In the genomic region with DNA sequence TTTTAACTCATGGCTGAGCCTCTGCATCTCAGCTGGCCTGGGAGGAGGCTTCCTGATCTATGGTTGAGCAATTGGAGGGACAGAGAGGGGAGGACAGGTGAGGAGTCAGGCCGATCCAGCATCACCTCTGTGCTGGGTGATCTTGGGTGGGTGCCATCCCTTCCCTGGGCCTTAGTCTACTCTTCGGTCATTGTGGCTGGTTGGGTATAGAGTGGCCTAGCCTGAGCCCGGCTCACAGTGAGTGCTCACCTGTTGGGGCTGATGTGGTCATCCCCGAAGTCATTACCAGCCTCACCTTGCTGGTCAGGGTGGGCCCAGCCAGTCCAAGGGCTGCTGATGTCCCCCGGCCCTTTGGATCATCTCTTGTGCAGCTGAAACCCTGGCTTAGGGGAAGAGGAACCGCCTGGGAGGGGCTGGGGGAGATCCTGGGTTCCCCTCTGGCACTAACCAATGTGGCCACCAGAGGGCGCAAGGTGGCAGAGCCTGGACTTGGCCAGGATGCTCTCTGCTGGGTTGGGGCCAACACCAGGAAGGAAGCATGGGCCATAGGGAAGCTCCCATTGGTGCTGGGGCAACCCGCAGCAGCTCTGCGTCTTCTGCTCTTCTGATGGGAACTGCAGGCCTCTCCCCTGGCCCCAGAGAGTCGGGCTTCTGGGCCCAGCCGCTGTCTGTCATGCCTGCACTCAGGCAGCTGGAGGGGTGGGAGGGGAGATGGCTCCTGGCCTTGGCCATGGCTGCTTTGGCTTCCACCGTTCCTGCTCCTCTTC, we compare ENCODE assay signal across 8 cellular contexts. TPM values are rescaled to one million over a fixed set of nuclear protein-coding genes. Genes with fewer than 3 reads are reported as not detected.
DNase-seq lines count a peak whose midpoint lies in the region; ATAC-seq and TF ChIP-seq lines count a peak whose summit lies in the region.

No MANE protein-coding gene starts in this region.

- TF ChIP-seq CTCF in GM12874 (IDR thresholded peaks at IDR 0.05; ENCODE audit: insufficient read depth, low read depth, low read length), result peak; percentile 97
- peak; percentile 88 for TF ChIP-seq CTCF in OCI-LY7 (conservative IDR thresholded peaks at IDR 0.05; ENCODE audit: low read length)
- TF ChIP-seq CTCF in mucosa of descending colon (IDR thresholded peaks at IDR 0.05), result peak; percentile 91

- H3K4me2 ChIP-seq in OCI-LY7 (ENCODE audit: low read length), result no peak overlapping the region

- H3K4me3 ChIP-seq in OCI-LY7 (ENCODE audit: low read depth, low read length, poor library complexity, severe bottlenecking) (no peak overlapping the region), mucosa of descending colon (no peak overlapping the region)

- peak; percentile 67 for DNase-seq in HT1080 (ENCODE audit: low read depth)
- DNase-seq in OCI-LY7 (ENCODE audit: low spot score), result peak; percentile 86
- DNase-seq in activated CD8-positive, alpha-beta memory T cell treated with anti-CD3 and anti-CD28 coated beads, Interleukin-2, amount 50 U/mL, for 1 hour (ENCODE audit: extremely low read depth), result peak; percentile 49
- DNase-seq in epidermal melanocyte (ENCODE audit: insufficient read length, low spot score), result peak; percentile 90
- DNase-seq in mucosa of descending colon, result peak; percentile 86 to 92 (median 91)
- peak; percentile 64 to 76 for DNase-seq in stimulated activated CD8-positive, alpha-beta memory T cell treated with anti-CD3 and anti-CD28 coated beads, Interleukin-7, amount 100 ng/mL, for 1 hour (ENCODE audit: low read depth in 2 of 2)

- intact Hi-C loops in OCI-LY7 (cut with micrococcal nuclease; ENCODE audit: unreplicated experiment) (loop anchor here (2.0 kb wide), 1 partner anchor 114 kb away; a partner anchor contains a TSS), mucosa of descending colon (cut with DNase I, micrococcal nuclease) (no loop called here)

- no peaks in the 10 kb centered on the region for H3K9me2 ChIP-seq in OCI-LY7 (ENCODE audit: insufficient read depth, low read length)

- CTCF ChIA-PET in OCI-LY7 (lab: Charles Lee; ENCODE audit: unreplicated experiment), result interaction anchor here (0.6 to 1.0 kb wide), 5 partner anchors 12 to 97 kb away, joined by 3 to 6 read pairs (median 3); no protein-coding TSS in a partner anchor

- H3K9me3 ChIP-seq in OCI-LY7 (ENCODE audit: low read length) (no peaks in the 10 kb centered on the region), mucosa of descending colon (no peaks in the 10 kb centered on the region)

- H4K20me1 ChIP-seq in OCI-LY7 (ENCODE audit: insufficient read depth, low read length), result no peaks in the 10 kb centered on the region

- H3K4me1 ChIP-seq in OCI-LY7 (ENCODE audit: insufficient read depth, low read length, poor library complexity, severe bottlenecking) (peaks cover 3% of the 10 kb centered on the region), mucosa of descending colon (ENCODE audit: low read depth) (no peaks in the 10 kb centered on the region)

- no peak overlapping the region for H3K27ac ChIP-seq in OCI-LY7 (ENCODE audit: low read depth, low read length, poor library complexity, severe bottlenecking)

- H3K79me2 ChIP-seq in OCI-LY7 (ENCODE audit: insufficient read depth, low read depth, low read length), result no peaks in the 10 kb centered on the region

- no TSS peak for BruUV-seq in OCI-LY7 (replicated peaks; lab: Mats Ljungman, UMichigan)

- peak overlapping the region; percentile 85 for H2AFZ ChIP-seq in OCI-LY7 (ENCODE audit: low read length)

- peak; percentile 100 for ATAC-seq in mucosa of descending colon
- no peak for ATAC-seq in GM18511 (IDR thresholded peaks at IDR 0.05; ENCODE audit: unreplicated experiment)

- H3K36me3 ChIP-seq in OCI-LY7 (ENCODE audit: insufficient read depth, low read length) (no peaks in the 10 kb centered on the region), mucosa of descending colon (ENCODE audit: low read depth) (no peaks in the 10 kb centered on the region)

- POLR2A ChIA-PET in OCI-LY7 (lab: Charles Lee), result interaction anchor here (1.0 kb wide), 1 partner anchor 113 kb away, joined by 3 read pairs; no protein-coding TSS in a partner anchor

RNA-seq across cellular contexts. Expression of a gene that starts 17.3 kb away (rescaled TPM):
- 37.1 and 39.8 TPM in 2 replicates for total RNA-seq in HT1080 (2014; rRNA removed; shearing (Covaris generic))
- 32.2 and 38.0 TPM in 2 replicates for polyA plus RNA-seq in HT1080 (2015; cell fraction: cytosol; rRNA removed)
- polyA plus RNA-seq in HT1080 (2015; cell fraction: nucleus; rRNA removed), result 104 and 112 TPM in 2 replicates
- total RNA-seq in OCI-LY7 (2014; rRNA removed; shearing (Covaris generic)), result 84.4 and 94.3 TPM in 2 replicates
- total RNA-seq in OCI-LY7 (2022) (93.1 and 94.1 TPM in 2 replicates), mucosa of descending colon (10 to 100 TPM; 17.1 to 26.1 (median 19.4) TPM)

RNA-seq across cellular contexts. Expression of a gene that starts 17.9 kb away (rescaled TPM):
- total RNA-seq in HT1080 (2014; rRNA removed; shearing (Covaris generic)), result 60.9 and 65.5 TPM in 2 replicates
- polyA plus RNA-seq in HT1080 (2015; cell fraction: cytosol; rRNA removed), result 107 TPM in 2 replicates
- polyA plus RNA-seq in HT1080 (2015; cell fraction: nucleus; rRNA removed), result 98.3 and 104 TPM in 2 replicates
- total RNA-seq in OCI-LY7 (2014; rRNA removed; shearing (Covaris generic)), result 3.0 and 3.5 TPM in 2 replicates
- total RNA-seq in OCI-LY7 (2022) (2.7 and 3.1 TPM in 2 replicates), mucosa of descending colon (10 to 100 TPM in 2 of 3 donors, 1 to 10 TPM in 1; 4.1 to 20.9 (median 11.5) TPM)
